In genomic region chr5:53917095-53917494, GRCh38 we compare ENCODE assay signal across 16 cellular contexts.
DNase-seq lines count a peak whose midpoint lies in the region; ATAC-seq, FAIRE-seq and TF ChIP-seq lines count a peak whose summit lies in the region.
"Had no signal": no experiment of that assay in that cellular context is flagged by ENCODE, and none has a peak within 500 bp of the region (broad histone marks: within the 10 kb centered on the region; RNA-seq: fewer than 3 reads in every experiment).

No MANE protein-coding gene starts in this region.

- no peak overlapping the region for H3K4me3 ChIP-seq in Caco-2 (ENCODE audit: low read depth, low read length)
- no peak overlapping the region for H3K4me3 ChIP-seq in Loucy (ENCODE audit: low read length, poor library complexity, severe bottlenecking)
- H3K4me3 ChIP-seq: GM12878, skin epidermis had no signal

- TF ChIP-seq POLR2A in GM12891 (IDR thresholded peaks at IDR 0.05; ENCODE audit: low read depth, low read length): no peak

- FAIRE-seq in GM12891 (lab: Jason Lieb, UNC): no peak
- FAIRE-seq: D721Med, GM12878 had no signal

- no peak overlapping the region for H3K4me2 ChIP-seq in Loucy (ENCODE audit: low read depth, low read length, poor library complexity, severe bottlenecking)

- H3K36me3 Mint-ChIP-seq in Caco-2 (ENCODE audit: insufficient read depth, unreplicated experiment): peaks cover 29% of the 10 kb centered on the region
- H3K36me3 Mint-ChIP-seq in mesothelial cell of epicardium: no peaks in the 10 kb centered on the region

- CTCF ChIA-PET in Caco-2 (lab: Charles Lee): no interaction called here

- H4K20me1 ChIP-seq in Loucy (ENCODE audit: insufficient read depth, low read length, poor library complexity, severe bottlenecking): no peaks in the 10 kb centered on the region

- H3K4me3 Mint-ChIP-seq in Caco-2 (ENCODE audit: unreplicated experiment) (peak overlapping the region; percentile 31), mesothelial cell of epicardium (no peak overlapping the region)
- H3K4me3 Mint-ChIP-seq: activated naive CD8-positive, alpha-beta T cell; naive thymus-derived CD8-positive, alpha-beta T cell had no signal

- no peak overlapping the region for H3K9ac ChIP-seq in Loucy (ENCODE audit: low read depth, low read length, poor library complexity, severe bottlenecking)

- ATAC-seq in GM18868 (IDR thresholded peaks at IDR 0.05; ENCODE audit: unreplicated experiment): no peak
- ATAC-seq in HG03045 (IDR thresholded peaks at IDR 0.05; ENCODE audit: unreplicated experiment): no peak
- ATAC-seq: GM12878; naive thymus-derived CD8-positive, alpha-beta T cell had no signal

- no peaks in the 10 kb centered on the region for H3K27me3 ChIP-seq in Caco-2 (replicated peaks; ENCODE audit: control insufficient read depth, insufficient read depth, low read length)
- no peaks in the 10 kb centered on the region for H3K27me3 ChIP-seq in Loucy (ENCODE audit: insufficient read depth, low read length, poor library complexity, severe bottlenecking)

- peaks cover 24% of the 10 kb centered on the region for H3K4me1 ChIP-seq in Caco-2
- H3K4me1 ChIP-seq in Loucy (ENCODE audit: insufficient read depth, low read length, poor library complexity, severe bottlenecking): peaks cover 3% of the 10 kb centered on the region

- intact Hi-C loops in Caco-2 (cut with micrococcal nuclease; ENCODE audit: unreplicated experiment): no loop called here

- DNase-seq in Caco-2 (peak in 1 of 2 experiments; percentile 18), dedifferentiated amniotic fluid mesenchymal stem cell (ENCODE audit: extremely low spot score) (peak; percentile 28), mesothelial cell of epicardium (ENCODE audit: low spot score in 2 of 2, unreplicated experiment in 2 of 2) (no peak), GM12891 (ENCODE audit: insufficient read length, low spot score) (no peak), NCI-H2029 treated with DMSO at 0.1 percent for 48 hours (lab: John Stamatoyannopoulos, UW) (no peak)
- DNase-seq: effector CD8-positive, alpha-beta T cell; naive thymus-derived CD8-positive, alpha-beta T cell; NCI-H1092; T-helper 2 cell had no signal

- no peaks in the 10 kb centered on the region for H3K27me3 Mint-ChIP-seq in Caco-2 (ENCODE audit: insufficient read depth, unreplicated experiment)
- no peaks in the 10 kb centered on the region for H3K27me3 Mint-ChIP-seq in mesothelial cell of epicardium (ENCODE audit: low read depth)
- H3K27me3 Mint-ChIP-seq: activated naive CD8-positive, alpha-beta T cell; naive thymus-derived CD8-positive, alpha-beta T cell had no signal

- peaks cover 31% of the 10 kb centered on the region for H3K4me1 Mint-ChIP-seq in Caco-2 (ENCODE audit: low read depth, unreplicated experiment)
- peaks cover 14% of the 10 kb centered on the region for H3K4me1 Mint-ChIP-seq in mesothelial cell of epicardium

- BruUV-seq in Caco-2 (replicated peaks; lab: Mats Ljungman, UMichigan): no TSS peak

- H3K27ac Mint-ChIP-seq in Caco-2 (ENCODE audit: unreplicated experiment): peak overlapping the region; percentile 68
- peak overlapping the region; percentile 21 for H3K27ac Mint-ChIP-seq in mesothelial cell of epicardium
- H3K27ac Mint-ChIP-seq: activated naive CD8-positive, alpha-beta T cell; naive thymus-derived CD8-positive, alpha-beta T cell had no signal

- TF ChIP-seq CTCF in Caco-2 (IDR thresholded peaks at IDR 0.05; ENCODE audit: insufficient read depth in 1 of 2, low read depth in 1 of 2, low read length in 1 of 2, severe bottlenecking in 1 of 2, unreplicated experiment in 1 of 2) (peak; percentile 28), Loucy (conservative IDR thresholded peaks at IDR 0.05; ENCODE audit: low read length) (peak; percentile 32; the same call in 1 of the 2 replicates), mesothelial cell of epicardium (IDR thresholded peaks at IDR 0.05; ENCODE audit: unreplicated experiment) (peak; percentile 16)

- H3K9me3 Mint-ChIP-seq in Caco-2 (ENCODE audit: unreplicated experiment) (no peaks in the 10 kb centered on the region), mesothelial cell of epicardium (no peaks in the 10 kb centered on the region)
- H3K9me3 Mint-ChIP-seq: naive thymus-derived CD8-positive, alpha-beta T cell had no signal

- no peak overlapping the region for H2AFZ ChIP-seq in Loucy (ENCODE audit: low read length)

- H3K36me3 ChIP-seq in Caco-2 (ENCODE audit: control insufficient read depth, insufficient read depth, low read length) (no peaks in the 10 kb centered on the region; the same call in none of the 2 replicates), Loucy (ENCODE audit: insufficient read depth, low read length) (no peaks in the 10 kb centered on the region)

- no peaks in the 10 kb centered on the region for H3F3A ChIP-seq in Loucy (ENCODE audit: low read depth)

- no peaks in the 10 kb centered on the region for H3K9me2 ChIP-seq in Loucy (replicated peaks; ENCODE audit: low read depth, low read length)

- H3K9me3 ChIP-seq in Caco-2 (no peaks in the 10 kb centered on the region), Loucy (ENCODE audit: insufficient read depth, low read depth, low read length) (no peaks in the 10 kb centered on the region)

- POLR2A ChIA-PET in Caco-2 (lab: Charles Lee): no interaction called here

- H3K79me2 ChIP-seq in Loucy (ENCODE audit: insufficient read depth, low read length): no peaks in the 10 kb centered on the region

TF ChIP-seq in GM12891, 5 proteins besides CTCF, POLR2A, EP300 and RAD21:
- no peak for TF ChIP-seq POLR2AphosphoS5 (IDR thresholded peaks at IDR 0.05; ENCODE audit: low read depth, low read length)
